Comparison of ENCODE assay signal across 8 cellular contexts in the genomic region with DNA sequence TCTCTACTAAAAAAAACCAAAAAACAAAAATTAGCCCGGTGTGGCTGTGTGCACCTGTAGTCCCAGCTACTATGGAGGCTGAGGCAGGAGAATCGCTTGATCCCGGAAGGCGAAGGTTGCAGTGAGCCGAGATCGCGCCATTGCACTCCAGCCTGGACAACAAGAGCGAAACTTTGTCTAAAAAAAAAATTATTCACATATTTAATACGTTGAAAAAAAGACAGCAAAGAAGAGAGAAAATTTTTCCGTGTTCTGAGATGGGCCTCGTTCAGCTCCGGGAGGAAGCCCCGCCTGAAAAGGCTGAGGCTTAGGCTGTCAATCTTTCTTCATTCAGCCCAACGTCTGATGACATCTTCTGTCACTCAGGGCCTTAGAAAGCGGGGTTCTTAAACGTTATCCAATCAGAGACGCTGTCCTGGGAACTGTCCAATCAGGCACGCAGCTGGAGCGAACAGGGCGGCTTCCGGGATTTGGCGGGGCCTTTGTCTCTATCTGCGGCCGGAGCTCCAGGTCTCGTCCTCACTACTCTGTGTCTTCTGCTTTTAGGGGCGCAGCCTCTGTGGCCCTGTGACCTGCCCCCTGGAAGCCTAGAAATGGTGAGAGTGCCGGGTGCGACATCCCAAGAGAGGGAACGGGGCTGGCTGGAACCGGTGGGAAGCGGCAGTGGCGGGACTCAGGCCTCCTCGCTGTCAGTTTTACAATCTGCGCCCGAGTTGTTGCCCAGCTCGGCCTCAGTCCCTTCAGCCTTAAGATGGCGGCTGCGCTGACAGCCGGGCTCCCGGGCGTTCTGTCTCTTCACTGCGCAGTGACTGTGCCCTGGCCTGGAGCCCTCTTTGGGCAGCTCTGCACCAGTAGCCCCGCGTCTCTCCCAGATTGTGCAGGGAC. TPM values are rescaled to one million over a fixed set of nuclear protein-coding genes. Genes with fewer than 3 reads are reported as not detected.
DNase-seq lines count a peak whose midpoint lies in the region; ATAC-seq, FAIRE-seq and TF ChIP-seq lines count a peak whose summit lies in the region.

ZNF726 (plus strand) TSS at position 485 of the 885 bp plus-strand sequence; CDS start at position 594, 109 bp downstream.

- no peaks in the 10 kb centered on the region for H3K9me3 ChIP-seq in kidney (ENCODE audit: control insufficient read depth in 1 of 2, low read length in 2 of 2)

- peak within 1 kb of the TSS; percentile 66 to 73 for H3K4me3 ChIP-seq in kidney (ENCODE audit: low read length in 2 of 2)

- peak; percentile 83 for FAIRE-seq in kidney (lab: Jason Lieb, UNC)

- no peaks in the 10 kb centered on the region for H3K4me1 Mint-ChIP-seq in central memory CD8-positive, alpha-beta T cell

- peaks cover 4% of the 10 kb centered on the region for H3K36me3 Mint-ChIP-seq in central memory CD8-positive, alpha-beta T cell (ENCODE audit: insufficient read depth)

- H3K9me3 Mint-ChIP-seq in central memory CD8-positive, alpha-beta T cell = no peaks in the 10 kb centered on the region

- H3K9ac ChIP-seq in kidney (ENCODE audit: low read length in 2 of 2) = peak within 1 kb of the TSS; percentile 33 to 41

- no peaks in the 10 kb centered on the region for H3K4me1 ChIP-seq in kidney (ENCODE audit: control insufficient read depth in 1 of 2, insufficient read depth in 1 of 2, low read depth in 1 of 2, low read length in 2 of 2)

- H3K36me3 ChIP-seq in kidney (ENCODE audit: control insufficient read depth in 1 of 2, insufficient read depth in 2 of 2, low read length in 2 of 2) = no peaks in the 10 kb centered on the region

- H3K27ac ChIP-seq in kidney (ENCODE audit: low read depth in 2 of 2, low read length in 2 of 2) = peak within 1 kb of the TSS; percentile 42 to 78

- DNase-seq in NCI-H2029 treated with DMSO at 0.1 percent for 48 hours (lab: John Stamatoyannopoulos, UW) (peak; percentile 91), kidney (peak; percentile 93), NCI-H345 treated with DMSO at 0.1 percent for 48 hours (lab: John Stamatoyannopoulos, UW; ENCODE audit: unreplicated experiment) (no peak)
- peak; percentile 75 to 84 for DNase-seq in central memory CD8-positive, alpha-beta T cell (ENCODE audit: low spot score in 2 of 2)
- DNase-seq in stimulated activated CD4-positive, alpha-beta T cell treated with anti-CD3 and anti-CD28 coated beads, Interleukin-1b, Interleukin-23, amount 100 ng/mL, for 24 hours (ENCODE audit: low read depth in 4 of 4, low spot score in 1 of 4) = peak; percentile 56 to 71 (median 65)

- ATAC-seq in GM18498 (IDR thresholded peaks at IDR 0.05; ENCODE audit: unreplicated experiment) (peak; percentile 98), HG02798 (IDR thresholded peaks at IDR 0.05; ENCODE audit: poor library complexity, unreplicated experiment) (peak; percentile 98)
- peak; percentile 99 to 100 for ATAC-seq in activated CD4-positive, CD25-positive, alpha-beta regulatory T cell treated with anti-CD3 and anti-CD28 coated beads, Interleukin-2, amount 50 U/mL, for 24 hours
- peak; percentile 98 for ATAC-seq in central memory CD8-positive, alpha-beta T cell (replicated peaks; ENCODE audit: extremely low read depth, poor library complexity, severe bottlenecking)

- H3K4me3 Mint-ChIP-seq in central memory CD8-positive, alpha-beta T cell = peak within 1 kb of the TSS; percentile 90

- no peak for TF ChIP-seq CTCF in kidney (IDR thresholded peaks at IDR 0.05; ENCODE audit: borderline replicate concordance, extremely low read depth, insufficient read depth)

- H3K27me3 Mint-ChIP-seq in central memory CD8-positive, alpha-beta T cell = no peaks in the 10 kb centered on the region

- intact Hi-C loops in kidney (cut with DNase I) = no loop called here

- peak within 1 kb of the TSS; percentile 92 for H3K27ac Mint-ChIP-seq in central memory CD8-positive, alpha-beta T cell (ENCODE audit: low read depth)

RNA-seq across cellular contexts. Expression of gene ZNF726, which starts in this region (rescaled TPM):
- 6.4 TPM for total RNA-seq in kidney
- 2.7 TPM for polyA plus RNA-seq in kidney (ENCODE audit: insufficient read depth, low read depth, low replicate concordance)
